In genomic region chr1:228464487-228464983, GRCh38 we compare ENCODE assay signal across 8 cellular contexts. TPM values are rescaled to one million over a fixed set of nuclear protein-coding genes. Genes with fewer than 3 reads are reported as not detected.
DNase-seq lines count a peak whose midpoint lies in the region; ATAC-seq, FAIRE-seq and TF ChIP-seq lines count a peak whose summit lies in the region.

No MANE protein-coding gene starts in this region.

- H3K27me3 Mint-ChIP-seq in activated CD4-positive, alpha-beta T cell treated with anti-CD3 and anti-CD28 coated beads for 36 hours, result peaks cover 2% of the 10 kb centered on the region
- H3K27me3 Mint-ChIP-seq in chondrocyte (ENCODE audit: low read depth), result peaks cover 33% of the 10 kb centered on the region

- POLR2A ChIA-PET in activated CD4-positive, alpha-beta T cell treated with anti-CD3 and anti-CD28 coated beads for 36 hours (lab: Charles Lee), result interaction anchor here (0.6 to 2.1 kb wide), 6 partner anchors 9 to 1044 kb away, joined by 3 to 15 read pairs (median 5); partner anchors contain the start of genes NUP133 and RNF187

- DNase-seq in H7 (peak; percentile 95), NCI-H1436 treated with DMSO at 0.1 percent for 48 hours (lab: John Stamatoyannopoulos, UW) (peak; percentile 96), chondrocyte (ENCODE audit: low spot score) (no peak), left colon (peak in 1 of 2 donors; percentile 64), SIG-M5 (lab: John Stamatoyannopoulos, UW) (no peak)
- DNase-seq in activated CD4-positive, alpha-beta T cell treated with anti-CD3 and anti-CD28 coated beads for 36 hours, result peak; percentile 95
- DNase-seq in stimulated activated CD4-positive, alpha-beta T cell treated with anti-CD3 and anti-CD28 coated beads, Interleukin-4, amount 100 ng/mL, for 4 hours, result peak; percentile 78 to 81

- peaks cover 2% of the 10 kb centered on the region for H3K36me3 Mint-ChIP-seq in activated CD4-positive, alpha-beta T cell treated with anti-CD3 and anti-CD28 coated beads for 36 hours (ENCODE audit: low read depth)
- no peaks in the 10 kb centered on the region for H3K36me3 Mint-ChIP-seq in chondrocyte (ENCODE audit: low read depth)

- H3K4me3 ChIP-seq in H7 (ENCODE audit: insufficient read depth, low read depth, low read length), result peak overlapping the region; percentile 53

- ATAC-seq in activated CD4-positive, alpha-beta T cell treated with anti-CD3 and anti-CD28 coated beads for 36 hours, result peak; percentile 83
- peak; percentile 56 for ATAC-seq in left colon

- FAIRE-seq in G401.6 (lab: Jason Lieb, UNC), result peak; percentile 98

- H3K27ac Mint-ChIP-seq in activated CD4-positive, alpha-beta T cell treated with anti-CD3 and anti-CD28 coated beads for 36 hours, result peak overlapping the region; percentile 92
- H3K27ac Mint-ChIP-seq in chondrocyte (ENCODE audit: unreplicated experiment), result no peak overlapping the region

- H3K4me3 Mint-ChIP-seq in activated CD4-positive, alpha-beta T cell treated with anti-CD3 and anti-CD28 coated beads for 36 hours, result peak overlapping the region; percentile 84
- H3K4me3 Mint-ChIP-seq in chondrocyte (ENCODE audit: unreplicated experiment), result peak overlapping the region; percentile 78

- no peak for TF ChIP-seq CTCF in chondrocyte (IDR thresholded peaks at IDR 0.05)

- intact Hi-C loops in activated CD4-positive, alpha-beta T cell treated with anti-CD3 and anti-CD28 coated beads for 36 hours (cut with DNase I, micrococcal nuclease), result loop anchor here (1.0 to 5.0 kb wide), 7 partner anchors 22 to 902 kb away; partner anchors contain the start of genes ARF1 (in 1 of the 2), RNF187 (in 1 of the 2), TRIM11 (in 1 of the 2) and ZNF678 (in 1 of the 2)
- intact Hi-C loops in left colon (cut with DNase I, micrococcal nuclease), result no loop called here

- CTCF ChIA-PET in activated CD4-positive, alpha-beta T cell treated with anti-CD3 and anti-CD28 coated beads for 36 hours (lab: Charles Lee), result interaction anchor here (0.5 to 3.3 kb wide), 10 partner anchors 8 to 300 kb away, joined by 3 to 13 read pairs (median 4); partner anchors contain the start of gene RNF187

- H3K36me3 ChIP-seq in H7 (replicated peaks; ENCODE audit: control insufficient read depth, insufficient read depth, low read length), result no peaks in the 10 kb centered on the region

- no peaks in the 10 kb centered on the region for H3K9me3 Mint-ChIP-seq in activated CD4-positive, alpha-beta T cell treated with anti-CD3 and anti-CD28 coated beads for 36 hours (ENCODE audit: low read depth)
- H3K9me3 Mint-ChIP-seq in chondrocyte (ENCODE audit: low read depth), result no peaks in the 10 kb centered on the region

- H3K4me1 Mint-ChIP-seq in activated CD4-positive, alpha-beta T cell treated with anti-CD3 and anti-CD28 coated beads for 36 hours, result peaks cover 50% of the 10 kb centered on the region
- peaks cover 19% of the 10 kb centered on the region for H3K4me1 Mint-ChIP-seq in chondrocyte (ENCODE audit: low read depth)

- H3K27me3 ChIP-seq in H7 (ENCODE audit: control insufficient read depth, insufficient read depth, low read length), result peaks cover 46% of the 10 kb centered on the region

RNA-seq across cellular contexts. Expression of gene RNF187, which starts 22.6 kb away (rescaled TPM):
- total RNA-seq in H7 (2014; rRNA removed; shearing (Covaris generic)), result 175 and 183 TPM in 2 replicates
- 100 to 1,000 TPM; 114 to 155 TPM for total RNA-seq in activated CD4-positive, alpha-beta T cell treated with anti-CD3 and anti-CD28 coated beads for 36 hours
- total RNA-seq in chondrocyte, result 124 to 196 TPM (median 193 TPM) in 3 replicates
- 10 to 100 TPM; 79.0 to 84.5 TPM for total RNA-seq in left colon

RNA-seq across cellular contexts. Expression of gene TRIM17, which starts 47.9 kb away (rescaled TPM):
- total RNA-seq in H7 (2014; rRNA removed; shearing (Covaris generic)), result 4.9 and 5.6 TPM in 2 replicates
- total RNA-seq in activated CD4-positive, alpha-beta T cell treated with anti-CD3 and anti-CD28 coated beads for 36 hours, result 1 to 10 TPM; 1.2 to 1.3 TPM
- total RNA-seq in chondrocyte (0.28 to 0.35 TPM in 2 of 3 replicates, not detected in the other), left colon (under 1 TPM in 1 of 2 donors, not detected in 1; 0.31 TPM)

RNA-seq across cellular contexts. Expression of gene TRIM11, which starts 57.9 kb away (rescaled TPM):
- total RNA-seq in H7 (2014; rRNA removed; shearing (Covaris generic)), result 39.0 and 50.2 TPM in 2 replicates
- total RNA-seq in activated CD4-positive, alpha-beta T cell treated with anti-CD3 and anti-CD28 coated beads for 36 hours, result 10 to 100 TPM; 27.0 to 33.3 TPM
- total RNA-seq in chondrocyte (16.0 to 22.4 TPM (median 20.0 TPM) in 3 replicates), left colon (10 to 100 TPM; 34.8 to 36.5 TPM)

Comparison
In these comparisons a context has a peak if more than half of its experiments do, and no peak if none do; other contexts are left out.
1. DNase-seq: peak in H7 (single experiment), NCI-H1436 treated with DMSO at 0.1 percent for 48 hours (single experiment), activated CD4-positive, alpha-beta T cell treated with anti-CD3 and anti-CD28 coated beads for 36 hours (single experiment) and stimulated activated CD4-positive, alpha-beta T cell treated with anti-CD3 and anti-CD28 coated beads, Interleukin-4, amount 100 ng/mL, for 4 hours (2 of 2); none in chondrocyte (single experiment) and SIG-M5 (single experiment).
2. intact Hi-C loops: an anchor here in activated CD4-positive, alpha-beta T cell treated with anti-CD3 and anti-CD28 coated beads for 36 hours (1.0 to 5.0 kb wide); none called in left colon.